In the genomic region with DNA sequence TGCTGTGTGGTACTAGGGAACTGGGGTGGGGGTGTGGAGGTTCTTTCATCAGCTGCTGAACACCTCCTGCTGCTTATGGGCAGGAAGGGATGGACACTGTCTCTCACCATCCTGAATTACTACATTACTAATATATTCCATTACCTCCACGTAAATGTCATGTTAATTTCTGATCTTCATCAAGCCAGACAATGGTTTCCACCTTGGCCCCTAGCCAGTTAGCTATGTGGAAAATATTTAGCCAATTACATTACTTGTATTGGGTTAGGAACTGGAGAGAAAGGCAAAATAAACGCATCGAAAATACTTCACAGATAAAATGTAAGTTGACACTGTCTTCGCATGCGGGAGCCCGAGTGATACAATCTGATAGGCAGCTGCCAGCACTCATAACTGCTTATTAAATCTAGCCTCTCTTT, we compare ENCODE assay signal across 1 cellular context.
TF ChIP-seq lines count a peak whose summit lies in the region.

No MANE protein-coding gene starts in this region.

TF ChIP-seq in HEK293, 187 proteins besides CTCF, POLR2A, EP300 and RAD21 (continued from another document):
- TF ChIP-seq, protein P1, sequence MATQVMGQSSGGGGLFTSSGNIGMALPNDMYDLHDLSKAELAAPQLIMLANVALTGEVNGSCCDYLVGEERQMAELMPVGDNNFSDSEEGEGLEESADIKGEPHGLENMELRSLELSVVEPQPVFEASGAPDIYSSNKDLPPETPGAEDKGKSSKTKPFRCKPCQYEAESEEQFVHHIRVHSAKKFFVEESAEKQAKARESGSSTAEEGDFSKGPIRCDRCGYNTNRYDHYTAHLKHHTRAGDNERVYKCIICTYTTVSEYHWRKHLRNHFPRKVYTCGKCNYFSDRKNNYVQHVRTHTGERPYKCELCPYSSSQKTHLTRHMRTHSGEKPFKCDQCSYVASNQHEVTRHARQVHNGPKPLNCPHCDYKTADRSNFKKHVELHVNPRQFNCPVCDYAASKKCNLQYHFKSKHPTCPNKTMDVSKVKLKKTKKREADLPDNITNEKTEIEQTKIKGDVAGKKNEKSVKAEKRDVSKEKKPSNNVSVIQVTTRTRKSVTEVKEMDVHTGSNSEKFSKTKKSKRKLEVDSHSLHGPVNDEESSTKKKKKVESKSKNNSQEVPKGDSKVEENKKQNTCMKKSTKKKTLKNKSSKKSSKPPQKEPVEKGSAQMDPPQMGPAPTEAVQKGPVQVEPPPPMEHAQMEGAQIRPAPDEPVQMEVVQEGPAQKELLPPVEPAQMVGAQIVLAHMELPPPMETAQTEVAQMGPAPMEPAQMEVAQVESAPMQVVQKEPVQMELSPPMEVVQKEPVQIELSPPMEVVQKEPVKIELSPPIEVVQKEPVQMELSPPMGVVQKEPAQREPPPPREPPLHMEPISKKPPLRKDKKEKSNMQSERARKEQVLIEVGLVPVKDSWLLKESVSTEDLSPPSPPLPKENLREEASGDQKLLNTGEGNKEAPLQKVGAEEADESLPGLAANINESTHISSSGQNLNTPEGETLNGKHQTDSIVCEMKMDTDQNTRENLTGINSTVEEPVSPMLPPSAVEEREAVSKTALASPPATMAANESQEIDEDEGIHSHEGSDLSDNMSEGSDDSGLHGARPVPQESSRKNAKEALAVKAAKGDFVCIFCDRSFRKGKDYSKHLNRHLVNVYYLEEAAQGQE (tag by site-specific recombination; IDR thresholded peaks at IDR 0.05), result no peak
- TF ChIP-seq ZNF501 (tag by site-specific recombination; IDR thresholded peaks at IDR 0.05) (no peak), SP7 (tag by site-specific recombination; IDR thresholded peaks at IDR 0.05) (0 out of 2 replicates have a peak, but pooled peaks have one; percentile 55), ZNF274 (IDR thresholded peaks at IDR 0.05; ENCODE audit: low read length) (no peak), ZNF274 (tag by site-specific recombination; IDR thresholded peaks at IDR 0.05; ENCODE audit: borderline replicate concordance) (no peak)
